ENCODE assay signal across 8 cellular contexts in the genomic region with DNA sequence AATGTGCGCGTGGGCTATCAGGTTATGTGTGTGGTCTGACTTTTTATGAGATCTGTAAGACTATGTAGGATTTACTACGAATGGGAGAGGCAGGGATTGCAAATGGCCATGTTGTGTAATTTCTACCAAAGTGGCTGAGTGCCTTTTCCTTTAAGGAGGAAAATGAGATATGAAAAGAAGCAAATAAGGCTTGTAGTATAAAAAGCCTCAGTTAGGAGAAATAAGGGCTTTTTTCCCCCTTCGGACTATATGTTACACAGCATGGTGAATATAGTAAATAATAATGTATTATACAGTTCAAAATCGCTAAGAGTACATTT. TPM values are rescaled to one million over a fixed set of nuclear protein-coding genes. Genes with fewer than 3 reads are reported as not detected.
DNase-seq lines count a peak whose midpoint lies in the region; ATAC-seq and TF ChIP-seq lines count a peak whose summit lies in the region.

No MANE protein-coding gene starts in this region.

- H3K27ac ChIP-seq in KOPT-K1 (ENCODE audit: low read depth, low read length, poor library complexity, severe bottlenecking) (peak overlapping the region; percentile 57), coronary artery (peak overlapping the region; percentile 74 to 88)

- intact Hi-C loops in natural killer cell (cut with micrococcal nuclease) = loop anchor here (10.0 kb wide), 1 partner anchor 251 kb away; no protein-coding TSS in a partner anchor

- H3K4me3 Mint-ChIP-seq in natural killer cell = peak overlapping the region; percentile 95

- H3K36me3 Mint-ChIP-seq in natural killer cell = no peaks in the 10 kb centered on the region

- H3K9me3 ChIP-seq in BE2C = no peaks in the 10 kb centered on the region
- peaks cover 10% of the 10 kb centered on the region for H3K9me3 ChIP-seq in KOPT-K1 (ENCODE audit: insufficient read depth, low read length, poor library complexity, severe bottlenecking)

- no peaks in the 10 kb centered on the region for H3K9me3 Mint-ChIP-seq in natural killer cell

- peaks cover 9 to 13% of the 10 kb centered on the region in 2 donors for H3K27me3 Mint-ChIP-seq in natural killer cell (ENCODE audit: low read depth in 2 of 2)

- no peaks in the 10 kb centered on the region for H3K27me3 ChIP-seq in BE2C

- H3K36me3 ChIP-seq in BE2C (peaks cover 27% of the 10 kb centered on the region), KOPT-K1 (ENCODE audit: insufficient read depth, low read length) (peaks cover 16% of the 10 kb centered on the region)

- ATAC-seq in natural killer cell (no peak), GM19023 (IDR thresholded peaks at IDR 0.05; ENCODE audit: unreplicated experiment) (no peak), HG02763 (IDR thresholded peaks at IDR 0.05; ENCODE audit: unreplicated experiment) (no peak)

- H3K4me1 Mint-ChIP-seq in natural killer cell = peaks cover 28% of the 10 kb centered on the region in 2 donors

- TF ChIP-seq CTCF in BE2C (IDR thresholded peaks at IDR 0.05; ENCODE audit: low read depth, low read length) (no peak), coronary artery (IDR thresholded peaks at IDR 0.05) (no peak), natural killer cell (IDR thresholded peaks at IDR 0.05) (no peak)

- H3K4me1 ChIP-seq in BE2C = peaks cover 9% of the 10 kb centered on the region; the same call in 1 of the 2 replicates

- DNase-seq in BE2C = no peak
- DNase-seq in coronary artery (ENCODE audit: low spot score) = no peak
- DNase-seq in natural killer cell = no peak
- DNase-seq in NCI-H446 treated with DMSO at 0.1 percent for 48 hours (lab: John Stamatoyannopoulos, UW) = no peak
- no peak for DNase-seq in putamen (ENCODE audit: low spot score)

- H3K4me3 ChIP-seq in BE2C (ENCODE audit: low read depth, low read length) (peak overlapping the region; percentile 87), coronary artery (peak overlapping the region; percentile 85)

- peak overlapping the region; percentile 90 to 96 for H3K27ac Mint-ChIP-seq in natural killer cell

RNA-seq across cellular contexts. Expression of a gene that starts 0.4 kb away (rescaled TPM):
- 16.0 TPM for polyA plus RNA-seq in BE2C (2012; ENCODE audit: insufficient read depth, insufficient read length, low read depth)
- 10 to 100 TPM in 1 of 3 donors, 1 to 10 TPM in 2; 4.7 to 11.7 (median 6.1) TPM for total RNA-seq in natural killer cell
